Comparison of ENCODE assay signal across 7 cellular contexts in genomic region chr12:38351182-38351527, GRCh38. TPM values are rescaled to one million over a fixed set of nuclear protein-coding genes. Genes with fewer than 3 reads are reported as not detected.
DNase-seq lines count a peak whose midpoint lies in the region; ATAC-seq lines count a peak whose summit lies in the region.
"Not testable (repeated sequence)": the region's sequence is repeated elsewhere in the genome, so short reads cannot be mapped to it uniquely, and the experiment has no call there.

No MANE protein-coding gene starts in this region.

- DNase-seq in Jurkat, Clone E6-1 (ENCODE audit: low read depth, low spot score) = peak; percentile 23
- not testable (repeated sequence) for DNase-seq in activated CD4-positive, alpha-beta T cell treated with anti-CD3 and anti-CD28 coated beads, Interleukin-2, amount 10 ng/mL, durations not matched to agents 24 days and 14 days
- DNase-seq in fibroblast of peridontal ligament (ENCODE audit: extremely low read depth) = peak; percentile 18

- H3K9me3 Mint-ChIP-seq in activated CD4-positive, alpha-beta T cell treated with anti-CD3 and anti-CD28 coated beads, Interleukin-2, amount 10 ng/mL, durations not matched to agents 24 days and 14 days = not testable (repeated sequence)

- H3K27ac Mint-ChIP-seq in activated CD4-positive, alpha-beta T cell treated with anti-CD3 and anti-CD28 coated beads, Interleukin-2, amount 10 ng/mL, durations not matched to agents 24 days and 14 days = not testable (repeated sequence)

- peaks cover 19% of the 10 kb centered on the region for H3K4me1 ChIP-seq in BLaER1

- not testable (repeated sequence) for H3K36me3 ChIP-seq in BLaER1

- not testable (repeated sequence) for H3K4me1 Mint-ChIP-seq in activated CD4-positive, alpha-beta T cell treated with anti-CD3 and anti-CD28 coated beads, Interleukin-2, amount 10 ng/mL, durations not matched to agents 24 days and 14 days

- H3K27ac ChIP-seq in BLaER1 = peak overlapping the region; percentile 24; the same call in 1 of the 2 replicates

- H3K36me3 Mint-ChIP-seq in activated CD4-positive, alpha-beta T cell treated with anti-CD3 and anti-CD28 coated beads, Interleukin-2, amount 10 ng/mL, durations not matched to agents 24 days and 14 days (ENCODE audit: low read depth) = not testable (repeated sequence)

- H3K4me3 Mint-ChIP-seq in activated CD4-positive, alpha-beta T cell treated with anti-CD3 and anti-CD28 coated beads, Interleukin-2, amount 10 ng/mL, durations not matched to agents 24 days and 14 days = peak overlapping the region; percentile 44

- peak overlapping the region; percentile 7; the same call in 1 of the 2 replicates for H3K9ac ChIP-seq in BLaER1

- H4K20me1 ChIP-seq in BLaER1 = not testable (repeated sequence)

- ATAC-seq in GM19324 (IDR thresholded peaks at IDR 0.05; ENCODE audit: low FRiP score, unreplicated experiment) (peak; percentile 9), GM21528 (IDR thresholded peaks at IDR 0.05; ENCODE audit: low FRiP score, unreplicated experiment) (peak; percentile 4), HG03066 (IDR thresholded peaks at IDR 0.05; ENCODE audit: low read depth, unreplicated experiment) (peak; percentile 3)

- H3K27me3 Mint-ChIP-seq in activated CD4-positive, alpha-beta T cell treated with anti-CD3 and anti-CD28 coated beads, Interleukin-2, amount 10 ng/mL, durations not matched to agents 24 days and 14 days = not testable (repeated sequence)

- not testable (repeated sequence) for H3K9me3 ChIP-seq in BLaER1

- peak overlapping the region; percentile 66 for H3K4me2 ChIP-seq in BLaER1

- H3K4me3 ChIP-seq in BLaER1; Jurkat, Clone E6-1 (ENCODE audit: low read length): not testable (repeated sequence)

- intact Hi-C loops in activated CD4-positive, alpha-beta T cell treated with anti-CD3 and anti-CD28 coated beads, Interleukin-2, amount 10 ng/mL, durations not matched to agents 24 days and 14 days (cut with micrococcal nuclease) = not testable (repeated sequence)

- not testable (repeated sequence) for H3K27me3 ChIP-seq in BLaER1

RNA-seq across cellular contexts. Expression of gene ALG10B, which starts 34.6 kb away (rescaled TPM):
- 5.6 TPM for polyA plus RNA-seq in Jurkat, Clone E6-1 (2012; ENCODE audit: insufficient read depth, insufficient read length)
- total RNA-seq in activated CD4-positive, alpha-beta T cell treated with anti-CD3 and anti-CD28 coated beads, Interleukin-2, amount 10 ng/mL, durations not matched to agents 24 days and 14 days = 15.1 and 16.0 TPM in 2 replicates
